Comparison of ENCODE assay signal across 1 cellular context in the genomic region with DNA sequence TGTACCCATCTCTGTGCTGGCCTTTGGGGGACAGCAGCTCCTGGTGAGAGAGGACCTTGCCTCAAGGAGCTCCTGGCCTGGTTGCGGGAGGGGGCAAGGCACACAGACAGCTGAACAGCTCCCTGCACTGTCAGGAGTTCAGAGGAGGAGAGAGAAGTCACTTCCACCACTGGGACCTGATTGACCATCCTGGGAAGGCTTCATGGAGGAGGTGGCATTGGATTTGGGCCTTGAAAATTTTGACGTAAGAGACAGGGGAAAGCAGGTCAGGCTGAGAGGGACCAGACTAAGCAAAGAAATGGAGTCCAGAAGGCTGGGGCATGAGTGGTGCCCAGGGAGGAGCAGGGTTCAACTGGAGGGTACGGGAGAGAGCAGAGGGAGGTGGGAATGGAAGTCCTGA.
TF ChIP-seq lines count a peak whose summit lies in the region.

No MANE protein-coding gene starts in this region.

TF ChIP-seq in WTC11, 78 proteins besides CTCF, POLR2A, EP300 and RAD21 (continued from another document):
- TF ChIP-seq, protein P1, sequence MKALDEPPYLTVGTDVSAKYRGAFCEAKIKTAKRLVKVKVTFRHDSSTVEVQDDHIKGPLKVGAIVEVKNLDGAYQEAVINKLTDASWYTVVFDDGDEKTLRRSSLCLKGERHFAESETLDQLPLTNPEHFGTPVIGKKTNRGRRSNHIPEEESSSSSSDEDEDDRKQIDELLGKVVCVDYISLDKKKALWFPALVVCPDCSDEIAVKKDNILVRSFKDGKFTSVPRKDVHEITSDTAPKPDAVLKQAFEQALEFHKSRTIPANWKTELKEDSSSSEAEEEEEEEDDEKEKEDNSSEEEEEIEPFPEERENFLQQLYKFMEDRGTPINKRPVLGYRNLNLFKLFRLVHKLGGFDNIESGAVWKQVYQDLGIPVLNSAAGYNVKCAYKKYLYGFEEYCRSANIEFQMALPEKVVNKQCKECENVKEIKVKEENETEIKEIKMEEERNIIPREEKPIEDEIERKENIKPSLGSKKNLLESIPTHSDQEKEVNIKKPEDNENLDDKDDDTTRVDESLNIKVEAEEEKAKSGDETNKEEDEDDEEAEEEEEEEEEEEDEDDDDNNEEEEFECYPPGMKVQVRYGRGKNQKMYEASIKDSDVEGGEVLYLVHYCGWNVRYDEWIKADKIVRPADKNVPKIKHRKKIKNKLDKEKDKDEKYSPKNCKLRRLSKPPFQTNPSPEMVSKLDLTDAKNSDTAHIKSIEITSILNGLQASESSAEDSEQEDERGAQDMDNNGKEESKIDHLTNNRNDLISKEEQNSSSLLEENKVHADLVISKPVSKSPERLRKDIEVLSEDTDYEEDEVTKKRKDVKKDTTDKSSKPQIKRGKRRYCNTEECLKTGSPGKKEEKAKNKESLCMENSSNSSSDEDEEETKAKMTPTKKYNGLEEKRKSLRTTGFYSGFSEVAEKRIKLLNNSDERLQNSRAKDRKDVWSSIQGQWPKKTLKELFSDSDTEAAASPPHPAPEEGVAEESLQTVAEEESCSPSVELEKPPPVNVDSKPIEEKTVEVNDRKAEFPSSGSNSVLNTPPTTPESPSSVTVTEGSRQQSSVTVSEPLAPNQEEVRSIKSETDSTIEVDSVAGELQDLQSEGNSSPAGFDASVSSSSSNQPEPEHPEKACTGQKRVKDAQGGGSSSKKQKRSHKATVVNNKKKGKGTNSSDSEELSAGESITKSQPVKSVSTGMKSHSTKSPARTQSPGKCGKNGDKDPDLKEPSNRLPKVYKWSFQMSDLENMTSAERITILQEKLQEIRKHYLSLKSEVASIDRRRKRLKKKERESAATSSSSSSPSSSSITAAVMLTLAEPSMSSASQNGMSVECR (CRISPR knock-in tag; IDR thresholded peaks at IDR 0.05; ENCODE audit: borderline replicate concordance): no peak
- TF ChIP-seq, protein P2, sequence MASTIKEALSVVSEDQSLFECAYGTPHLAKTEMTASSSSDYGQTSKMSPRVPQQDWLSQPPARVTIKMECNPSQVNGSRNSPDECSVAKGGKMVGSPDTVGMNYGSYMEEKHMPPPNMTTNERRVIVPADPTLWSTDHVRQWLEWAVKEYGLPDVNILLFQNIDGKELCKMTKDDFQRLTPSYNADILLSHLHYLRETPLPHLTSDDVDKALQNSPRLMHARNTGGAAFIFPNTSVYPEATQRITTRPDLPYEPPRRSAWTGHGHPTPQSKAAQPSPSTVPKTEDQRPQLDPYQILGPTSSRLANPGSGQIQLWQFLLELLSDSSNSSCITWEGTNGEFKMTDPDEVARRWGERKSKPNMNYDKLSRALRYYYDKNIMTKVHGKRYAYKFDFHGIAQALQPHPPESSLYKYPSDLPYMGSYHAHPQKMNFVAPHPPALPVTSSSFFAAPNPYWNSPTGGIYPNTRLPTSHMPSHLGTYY (CRISPR knock-in tag; IDR thresholded peaks at IDR 0.05): no peak
- TF ChIP-seq HMGA2 (CRISPR knock-in tag; IDR thresholded peaks at IDR 0.05): no peak
- no peak for TF ChIP-seq NR3C1 (CRISPR knock-in tag; conservative IDR thresholded peaks at IDR 0.05; ENCODE audit: low read depth)
- TF ChIP-seq JUN (CRISPR knock-in tag; IDR thresholded peaks at IDR 0.05): no peak
- TF ChIP-seq, protein P3, sequence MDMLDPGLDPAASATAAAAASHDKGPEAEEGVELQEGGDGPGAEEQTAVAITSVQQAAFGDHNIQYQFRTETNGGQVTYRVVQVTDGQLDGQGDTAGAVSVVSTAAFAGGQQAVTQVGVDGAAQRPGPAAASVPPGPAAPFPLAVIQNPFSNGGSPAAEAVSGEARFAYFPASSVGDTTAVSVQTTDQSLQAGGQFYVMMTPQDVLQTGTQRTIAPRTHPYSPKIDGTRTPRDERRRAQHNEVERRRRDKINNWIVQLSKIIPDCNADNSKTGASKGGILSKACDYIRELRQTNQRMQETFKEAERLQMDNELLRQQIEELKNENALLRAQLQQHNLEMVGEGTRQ (CRISPR knock-in tag; IDR thresholded peaks at IDR 0.05): no peak
- TF ChIP-seq ZNF138 (CRISPR knock-in tag; conservative IDR thresholded peaks at IDR 0.05): no peak
- TF ChIP-seq TCF7 (CRISPR knock-in tag; IDR thresholded peaks at IDR 0.05; ENCODE audit: low read depth): no peak
- no peak for TF ChIP-seq OVOL2 (CRISPR knock-in tag; IDR thresholded peaks at IDR 0.05; ENCODE audit: borderline replicate concordance)
- TF ChIP-seq ZNF671 (CRISPR knock-in tag; IDR thresholded peaks at IDR 0.05): no peak
- TF ChIP-seq ELF4 (CRISPR knock-in tag; IDR thresholded peaks at IDR 0.05; ENCODE audit: low read depth): no peak
- TF ChIP-seq ZNF121 (CRISPR knock-in tag; IDR thresholded peaks at IDR 0.05): no peak
TF ChIP-seq in WTC11: peak in this region for 0.
